Comparison of ENCODE assay signal across 8 cellular contexts in genomic region chr10:11113156-11113555, GRCh38.
DNase-seq lines count a peak whose midpoint lies in the region; ATAC-seq and TF ChIP-seq lines count a peak whose summit lies in the region.

No MANE protein-coding gene starts in this region.

- no peaks in the 10 kb centered on the region for H3K4me1 ChIP-seq in colonic mucosa

- H3K9me3 ChIP-seq in colonic mucosa, result no peaks in the 10 kb centered on the region

- H3K27ac ChIP-seq in colonic mucosa, result no peak overlapping the region

- H3K36me3 Mint-ChIP-seq in activated CD8-positive, alpha-beta memory T cell treated with anti-CD3 and anti-CD28 coated beads, Interleukin-2, amount 10 ng/mL, durations not matched to agents 7 days and 5 days, result peaks cover 2% of the 10 kb centered on the region

- H3K27me3 Mint-ChIP-seq in activated CD8-positive, alpha-beta memory T cell treated with anti-CD3 and anti-CD28 coated beads, Interleukin-2, amount 10 ng/mL, durations not matched to agents 7 days and 5 days, result peaks cover 5% of the 10 kb centered on the region

- TF ChIP-seq CTCF in colonic mucosa (IDR thresholded peaks at IDR 0.05), result no peak

- H3K4me3 ChIP-seq in colonic mucosa, result no peak overlapping the region

- DNase-seq in activated CD8-positive, alpha-beta memory T cell treated with anti-CD3 and anti-CD28 coated beads, Interleukin-2, amount 10 ng/mL, durations not matched to agents 7 days and 5 days, result no peak
- DNase-seq in activated CD8-positive, alpha-beta memory T cell treated with anti-CD3 and anti-CD28 coated beads for 24 hours, result no peak
- DNase-seq in activated CD4-positive, alpha-beta T cell treated with anti-CD3 and anti-CD28 coated beads, Interleukin-2, amount 50 U/mL, for 1 hour, result peak; percentile 30
- peak; percentile 25 for DNase-seq in pons (ENCODE audit: low spot score)
- DNase-seq in colonic mucosa, result no peak
- DNase-seq in hepatic stellate cell (ENCODE audit: low spot score), result no peak
- no peak for DNase-seq in NCI-H524 (lab: John Stamatoyannopoulos, UW)

- H3K27me3 ChIP-seq in colonic mucosa, result no peaks in the 10 kb centered on the region

- no peak overlapping the region for H3K9ac ChIP-seq in colonic mucosa (ENCODE audit: low read depth in 2 of 2, low read length in 2 of 2)

- H3K4me1 Mint-ChIP-seq in activated CD8-positive, alpha-beta memory T cell treated with anti-CD3 and anti-CD28 coated beads, Interleukin-2, amount 10 ng/mL, durations not matched to agents 7 days and 5 days, result peaks cover 4% of the 10 kb centered on the region

- H3K36me3 ChIP-seq in colonic mucosa, result no peaks in the 10 kb centered on the region

- ATAC-seq in activated CD8-positive, alpha-beta memory T cell treated with anti-CD3 and anti-CD28 coated beads, Interleukin-2, amount 10 ng/mL, durations not matched to agents 7 days and 5 days, result peak; percentile 95
- ATAC-seq in HG02571 (IDR thresholded peaks at IDR 0.05; ENCODE audit: unreplicated experiment), result peak; percentile 59

- H3K27ac Mint-ChIP-seq in activated CD8-positive, alpha-beta memory T cell treated with anti-CD3 and anti-CD28 coated beads, Interleukin-2, amount 10 ng/mL, durations not matched to agents 7 days and 5 days, result no peak overlapping the region

- intact Hi-C loops in colonic mucosa (cut with DNase I), result no loop called here

- CTCF ChIA-PET in activated CD8-positive, alpha-beta memory T cell treated with anti-CD3 and anti-CD28 coated beads, Interleukin-2, amount 10 ng/mL, durations not matched to agents 7 days and 5 days (lab: Charles Lee), result interaction anchor here (0.6 to 2.9 kb wide), 16 partner anchors 9 to 157 kb away, joined by 3 to 38 read pairs (median 3); no protein-coding TSS in a partner anchor

- H3K9me3 Mint-ChIP-seq in activated CD8-positive, alpha-beta memory T cell treated with anti-CD3 and anti-CD28 coated beads, Interleukin-2, amount 10 ng/mL, durations not matched to agents 7 days and 5 days (ENCODE audit: low read depth), result no peaks in the 10 kb centered on the region

- H3K4me3 Mint-ChIP-seq in activated CD8-positive, alpha-beta memory T cell treated with anti-CD3 and anti-CD28 coated beads, Interleukin-2, amount 10 ng/mL, durations not matched to agents 7 days and 5 days, result no peak overlapping the region

Comparison
In these comparisons a context has a peak if more than half of its experiments do, and no peak if none do; other contexts are left out.
1. DNase-seq: peak in activated CD4-positive, alpha-beta T cell treated with anti-CD3 and anti-CD28 coated beads, Interleukin-2, amount 50 U/mL, for 1 hour (single experiment) and pons (single experiment); none in activated CD8-positive, alpha-beta memory T cell treated with anti-CD3 and anti-CD28 coated beads, Interleukin-2, amount 10 ng/mL, durations not matched to agents 7 days and 5 days (single experiment), activated CD8-positive, alpha-beta memory T cell treated with anti-CD3 and anti-CD28 coated beads for 24 hours (single experiment), colonic mucosa (single experiment), hepatic stellate cell (single experiment) and NCI-H524 (0 of 2).